ENCODE assay signal across 27 cellular contexts in the genomic region with DNA sequence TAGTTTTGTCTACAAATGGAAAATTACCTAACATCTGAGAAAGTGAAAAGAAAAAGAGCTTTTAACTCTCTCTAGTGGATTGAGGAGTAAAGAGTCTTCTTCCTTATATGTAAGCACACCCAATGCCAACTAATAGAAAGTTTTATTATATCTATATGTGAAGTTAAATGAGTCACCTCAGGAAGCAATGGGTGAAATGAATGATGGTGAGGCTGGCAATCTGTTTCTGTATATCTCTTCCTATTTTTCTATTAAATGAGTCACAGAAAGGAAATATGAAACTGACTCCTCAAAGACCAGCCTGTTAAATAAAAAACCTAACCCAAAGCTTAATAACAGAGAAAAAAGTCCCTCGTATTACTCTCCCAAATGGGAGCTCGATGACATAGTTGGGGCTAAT.
"Had no signal": no experiment of that assay in that cellular context is flagged by ENCODE, and none has a peak within 500 bp of the region (broad histone marks: within the 10 kb centered on the region; RNA-seq: fewer than 3 reads in every experiment).

No MANE protein-coding gene starts in this region.

- DNase-seq: dorsolateral prefrontal cortex; effector CD4-positive, alpha-beta T cell; foreskin melanocyte; glutamatergic neuron; heart right ventricle; hippocampal formation; left cardiac atrium; left lung; mesendoderm; naive thymus-derived CD8-positive, alpha-beta T cell; nephron progenitor cell; occipital lobe; pancreas; right lobe of liver; small intestine; stimulated activated CD4-positive, alpha-beta T cell treated with anti-CD3 and anti-CD28 coated beads, Interleukin-15, amount 100 ng/mL, for 24 hours; stimulated activated CD4-positive, alpha-beta T cell treated with anti-CD3 and anti-CD28 coated beads, Interleukin-2, amount 100 ng/mL, for 48 hours; stimulated activated naive B cell treated with anti-CD40 and anti-IgM and Interleukin-4, amounts not matched to agents 10 μg/mL and 1 μg/mL and 100 μg/mL, for 72 hours; upper lobe of left lung had no signal

- H3K36me3 ChIP-seq: esophagus muscularis mucosa, heart right ventricle, left lung, pancreas, right lobe of liver, thoracic aorta, tibial nerve, upper lobe of left lung had no signal

- H3K9me3 ChIP-seq: heart right ventricle, left lung, pancreas, right lobe of liver, thoracic aorta, tibial nerve, upper lobe of left lung had no signal

- H3K4me3 Mint-ChIP-seq: naive thymus-derived CD8-positive, alpha-beta T cell; nephron progenitor cell; stimulated activated naive B cell treated with anti-CD40 and anti-IgM and Interleukin-4, amounts not matched to agents 10 μg/mL and 1 μg/mL and 100 μg/mL, for 72 hours; stimulated activated naive CD8-positive, alpha-beta T cell treated with anti-CD3 and anti-CD28 coated beads, Interleukin-15, Interleukin-2, amounts not matched to agents 100 ng/mL and 50 ng/mL, for 24 hours had no signal

- ATAC-seq: heart right ventricle; left cardiac atrium; left lung; naive thymus-derived CD8-positive, alpha-beta T cell; pancreas; right lobe of liver; stimulated activated naive B cell treated with anti-CD40 and anti-IgM and Interleukin-4, amounts not matched to agents 10 μg/mL and 1 μg/mL and 100 μg/mL, for 72 hours had no signal

- H3K4me3 ChIP-seq: dorsolateral prefrontal cortex, esophagus muscularis mucosa, heart right ventricle, left lung, pancreas, right lobe of liver, thoracic aorta, tibial nerve, upper lobe of left lung had no signal

- H3K27ac Mint-ChIP-seq: naive thymus-derived CD8-positive, alpha-beta T cell; nephron progenitor cell; progenitor cell of endocrine pancreas; stimulated activated naive B cell treated with anti-CD40 and anti-IgM and Interleukin-4, amounts not matched to agents 10 μg/mL and 1 μg/mL and 100 μg/mL, for 72 hours; stimulated activated naive CD8-positive, alpha-beta T cell treated with anti-CD3 and anti-CD28 coated beads, Interleukin-15, Interleukin-2, amounts not matched to agents 100 ng/mL and 50 ng/mL, for 24 hours had no signal

- H3K4me1 Mint-ChIP-seq: naive thymus-derived CD8-positive, alpha-beta T cell; nephron progenitor cell; stimulated activated naive B cell treated with anti-CD40 and anti-IgM and Interleukin-4, amounts not matched to agents 10 μg/mL and 1 μg/mL and 100 μg/mL, for 72 hours had no signal

- H3K9me3 Mint-ChIP-seq: naive thymus-derived CD8-positive, alpha-beta T cell; stimulated activated naive B cell treated with anti-CD40 and anti-IgM and Interleukin-4, amounts not matched to agents 10 μg/mL and 1 μg/mL and 100 μg/mL, for 72 hours; stimulated activated naive CD8-positive, alpha-beta T cell treated with anti-CD3 and anti-CD28 coated beads, Interleukin-15, Interleukin-2, amounts not matched to agents 100 ng/mL and 50 ng/mL, for 24 hours had no signal

- H3K27ac ChIP-seq: dorsolateral prefrontal cortex, esophagus muscularis mucosa, heart right ventricle, left lung, pancreas, right lobe of liver, thoracic aorta, tibial nerve, upper lobe of left lung had no signal

- H3K36me3 Mint-ChIP-seq: naive thymus-derived CD8-positive, alpha-beta T cell; stimulated activated naive B cell treated with anti-CD40 and anti-IgM and Interleukin-4, amounts not matched to agents 10 μg/mL and 1 μg/mL and 100 μg/mL, for 72 hours had no signal

- FAIRE-seq: colon, islet of Langerhans, pancreas, small intestine, urothelium cell line had no signal

- H3K27me3 ChIP-seq: right lobe of liver, tibial nerve, upper lobe of left lung had no signal

- H3K4me1 ChIP-seq: esophagus muscularis mucosa, heart right ventricle, left lung, pancreas, right lobe of liver, tibial nerve, upper lobe of left lung had no signal
